ENCODE assay signal across 5 cellular contexts in genomic region chr22:21532863-21533648, GRCh38. TPM values are rescaled to one million over a fixed set of nuclear protein-coding genes. Genes with fewer than 3 reads are reported as not detected.
DNase-seq lines count a peak whose midpoint lies in the region; ATAC-seq and TF ChIP-seq lines count a peak whose summit lies in the region.
"Not testable (repeated sequence)": the region's sequence is repeated elsewhere in the genome, so short reads cannot be mapped to it uniquely, and the experiment has no call there.
"Had no signal": no experiment of that assay in that cellular context is flagged by ENCODE, and none has a peak within 500 bp of the region (broad histone marks: within the 10 kb centered on the region; RNA-seq: fewer than 3 reads in every experiment).

No MANE protein-coding gene starts in this region.

- no CpG with 5 or more reads among the region's 20 CpGs for WGBS in right lobe of liver (ENCODE audit: insufficient coverage, low coverage, low lambda C conversion rate, missing lambda C conversion rate)

- not testable (repeated sequence) for H3K36me3 Mint-ChIP-seq in stimulated activated memory B cell treated with anti-CD40 and anti-IgM and Interleukin-4, amounts not matched to agents 10 μg/mL and 1 μg/mL and 100 μg/mL, for 72 hours

- intact Hi-C loops in right lobe of liver (cut with DNase I): not testable (repeated sequence)

- H3K9me3 ChIP-seq in right lobe of liver: not testable (repeated sequence)

- ATAC-seq in esophagus mucosa (peak; percentile 75), left lobe of liver (peak; percentile 75), right lobe of liver (peak; percentile 19 to 50 (median 39))
- ATAC-seq in stimulated activated memory B cell treated with anti-CD40 and anti-IgM and Interleukin-4, amounts not matched to agents 10 μg/mL and 1 μg/mL and 100 μg/mL, for 72 hours: peak; percentile 27

- TF ChIP-seq CTCF in right lobe of liver (IDR thresholded peaks at IDR 0.05): not testable (repeated sequence)

- H3K4me1 Mint-ChIP-seq in stimulated activated memory B cell treated with anti-CD40 and anti-IgM and Interleukin-4, amounts not matched to agents 10 μg/mL and 1 μg/mL and 100 μg/mL, for 72 hours: not testable (repeated sequence)

- H3K4me3 ChIP-seq in right lobe of liver: not testable (repeated sequence)

- H3K27me3 ChIP-seq in right lobe of liver: not testable (repeated sequence)

- not testable (repeated sequence) for H3K4me3 Mint-ChIP-seq in stimulated activated memory B cell treated with anti-CD40 and anti-IgM and Interleukin-4, amounts not matched to agents 10 μg/mL and 1 μg/mL and 100 μg/mL, for 72 hours

- H3K9me3 Mint-ChIP-seq in stimulated activated memory B cell treated with anti-CD40 and anti-IgM and Interleukin-4, amounts not matched to agents 10 μg/mL and 1 μg/mL and 100 μg/mL, for 72 hours: not testable (repeated sequence)

- not testable (repeated sequence) for H3K27ac Mint-ChIP-seq in stimulated activated memory B cell treated with anti-CD40 and anti-IgM and Interleukin-4, amounts not matched to agents 10 μg/mL and 1 μg/mL and 100 μg/mL, for 72 hours

- H3K4me1 ChIP-seq in right lobe of liver: not testable (repeated sequence)

- H3K27me3 Mint-ChIP-seq in stimulated activated memory B cell treated with anti-CD40 and anti-IgM and Interleukin-4, amounts not matched to agents 10 μg/mL and 1 μg/mL and 100 μg/mL, for 72 hours: not testable (repeated sequence)

- DNase-seq in left lobe of liver (ENCODE audit: low spot score); right lobe of liver: not testable (repeated sequence)

- TF ChIP-seq POLR2A in right lobe of liver (IDR thresholded peaks at IDR 0.05): not testable (repeated sequence)

- H3K27ac ChIP-seq in right lobe of liver: not testable (repeated sequence)

- H3K36me3 ChIP-seq in right lobe of liver: not testable (repeated sequence)

RNA-seq across cellular contexts. Expression of gene RIMBP3C, which starts 18.2 kb away (rescaled TPM):
- total RNA-seq in esophagus mucosa (0.04 TPM), left lobe of liver (0.05 TPM), right lobe of liver (under 1 TPM in 3 of 6 experiments, not detected in 3; 0.07 to 0.12 (median 0.09) TPM)
- total RNA-seq: Calu3 had no signal

RNA-seq across cellular contexts. Expression of gene UBE2L3, which starts 34.5 kb away (rescaled TPM):
- total RNA-seq in esophagus mucosa (35.9 TPM), left lobe of liver (16.5 TPM), right lobe of liver (10 to 100 TPM; 16.8 to 34.4 (median 22.1) TPM)
